26 cellular contexts compared by ENCODE assay signal in genomic region chrX:134524181-134524580, GRCh38.
DNase-seq lines count a peak whose midpoint lies in the region; ATAC-seq, FAIRE-seq and TF ChIP-seq lines count a peak whose summit lies in the region.
"Had no signal": no experiment of that assay in that cellular context is flagged by ENCODE, and none has a peak within 500 bp of the region (broad histone marks: within the 10 kb centered on the region; RNA-seq: fewer than 3 reads in every experiment).

No MANE protein-coding gene starts in this region.

- H3K4me3 ChIP-seq in A549 (no peak overlapping the region), K562 (no peak overlapping the region), ovary (no peak overlapping the region), right lobe of liver (no peak overlapping the region)
- H3K4me3 ChIP-seq: BLaER1, GM12878 had no signal

- no peak overlapping the region for H2AFZ ChIP-seq in K562 (ENCODE audit: low read depth, low read length)

- H3K9ac ChIP-seq in K562 (ENCODE audit: insufficient read depth in 1 of 2, low read depth in 2 of 2, low read length in 2 of 2), result no peak overlapping the region
- H3K9ac ChIP-seq: BLaER1 had no signal

- FAIRE-seq in A549 (lab: Jason Lieb, UNC), result no peak
- FAIRE-seq in K562 (lab: Jason Lieb, UNC), result peak; percentile 37
- peak; percentile 90 for FAIRE-seq in endometrium (lab: Jason Lieb, UNC)
- FAIRE-seq: GM12878, GM12892, GM18507 had no signal

- WGBS in A549 (ENCODE audit: missing lambda C conversion rate), result 97% methylated on average over 6 of the region's 6 CpGs
- WGBS in K562 (ENCODE audit: insufficient coverage, low coverage, missing lambda C conversion rate), result 97% methylated on average over 6 of the region's 6 CpGs
- WGBS in ovary, 3 donors, result 35 to 46% (median 43%) methylated on average over 6 of the region's 6 CpGs
- 88% methylated on average over 6 of the region's 6 CpGs for WGBS in right lobe of liver (ENCODE audit: insufficient coverage, low coverage, low lambda C conversion rate, missing lambda C conversion rate)

- TF ChIP-seq RAD21 in A549 (conservative IDR thresholded peaks at IDR 0.05 in 1 of 2, IDR thresholded peaks at IDR 0.05 in 1 of 2) (no peak), K562 (CRISPR knock-in tag; conservative IDR thresholded peaks at IDR 0.05 in 1 of 2, IDR thresholded peaks at IDR 0.05 in 1 of 2) (no peak)

- ATAC-seq in A549 (no peak), K562 (no peak), right lobe of liver (no peak), GM21526 (IDR thresholded peaks at IDR 0.05; ENCODE audit: low FRiP score, unreplicated experiment) (no peak)
- ATAC-seq: GM12878 had no signal

- POLR2A ChIA-PET in A549 (lab: Yijun Ruan, JAX), result no interaction called here
- POLR2A ChIA-PET in K562 (lab: Yijun Ruan, JAX), result no interaction called here

- H3K9me3 ChIP-seq in A549 (no peaks in the 10 kb centered on the region), K562 (replicated peaks; ENCODE audit: control insufficient read depth, insufficient read depth, low read depth, low read length) (no peaks in the 10 kb centered on the region), ovary (no peaks in the 10 kb centered on the region), right lobe of liver (no peaks in the 10 kb centered on the region)
- H3K9me3 ChIP-seq: BE2C, BLaER1, Caco-2 had no signal

- DNase-seq in A549 (ENCODE audit: low read depth in 1 of 2, low spot score in 1 of 2), result no peak
- no peak for DNase-seq in K562 (ENCODE audit: extremely low read depth in 1 of 4, low spot score in 3 of 4)
- peak in 4 of 5 donors; percentile 42 to 72 (median 47) for DNase-seq in ovary
- no peak for DNase-seq in right lobe of liver
- DNase-seq in NCI-H146 (lab: John Stamatoyannopoulos, UW), result no peak
- DNase-seq: ACHN; BE2C; C1 segment of cervical spinal cord; Caco-2; Calu3; CD4-positive, alpha-beta memory T cell; CD4-positive, CD25-positive, alpha-beta regulatory T cell; DMS 273 treated with DMSO at 0.1 percent for 48 hours; DMS153; DMS53; DMS79; DND-41; EL; GDM1 had no signal

- H3K27me3 ChIP-seq in K562 (ENCODE audit: control insufficient read depth in 2 of 2, insufficient read depth in 2 of 2, low read length in 2 of 2) (no peaks in the 10 kb centered on the region), ovary (no peaks in the 10 kb centered on the region), right lobe of liver (no peaks in the 10 kb centered on the region)
- H3K27me3 ChIP-seq: BE2C had no signal

- H3K27ac ChIP-seq in A549, result peak overlapping the region; percentile 11 to 56; a peak in 3 of 6 replicates
- H3K27ac ChIP-seq in K562 (ENCODE audit: extremely low read depth, low read depth, low read length), result no peak overlapping the region
- no peak overlapping the region for H3K27ac ChIP-seq in ovary
- H3K27ac ChIP-seq in right lobe of liver, result no peak overlapping the region
- H3K27ac ChIP-seq: 22Rv1, BLaER1 had no signal

- H3K4me2 ChIP-seq in A549 (no peak overlapping the region), K562 (ENCODE audit: insufficient read depth, low read length) (no peak overlapping the region)
- H3K4me2 ChIP-seq: BLaER1 had no signal

- TF ChIP-seq CTCF in A549 (IDR thresholded peaks at IDR 0.05), result no peak
- no peak for TF ChIP-seq CTCF in K562 (IDR thresholded peaks at IDR 0.05 in 2 of 3, conservative IDR thresholded peaks at IDR 0.05 in 1 of 3; ENCODE audit: insufficient read depth in 2 of 3, low read depth in 1 of 3, low read length in 3 of 3)
- no peak for TF ChIP-seq CTCF in ovary (IDR thresholded peaks at IDR 0.05)
- TF ChIP-seq CTCF in right lobe of liver (IDR thresholded peaks at IDR 0.05), result no peak

- in situ Hi-C loops in K562 (cut with MboI), result no loop called here

- no peaks in the 10 kb centered on the region for H3K36me3 ChIP-seq in K562 (ENCODE audit: control insufficient read depth, insufficient read depth, low read length)
- no peaks in the 10 kb centered on the region for H3K36me3 ChIP-seq in ovary
- no peaks in the 10 kb centered on the region for H3K36me3 ChIP-seq in right lobe of liver
- H3K36me3 ChIP-seq: BE2C, BLaER1 had no signal

- TF ChIP-seq EP300 in A549 (IDR thresholded peaks at IDR 0.05), result no peak
- no peak for TF ChIP-seq EP300 in K562 (IDR thresholded peaks at IDR 0.05; ENCODE audit: low read length)
- TF ChIP-seq EP300 in ovary (IDR thresholded peaks at IDR 0.05), result no peak

- peaks cover 24% of the 10 kb centered on the region for H3K4me1 ChIP-seq in A549
- no peaks in the 10 kb centered on the region for H3K4me1 ChIP-seq in K562 (replicated peaks in 1 of 2; ENCODE audit: control insufficient read depth in 2 of 2, insufficient read depth in 2 of 2, low read length in 2 of 2)
- H3K4me1 ChIP-seq in ovary (ENCODE audit: insufficient read depth), result peaks cover 4% of the 10 kb centered on the region
- no peaks in the 10 kb centered on the region for H3K4me1 ChIP-seq in right lobe of liver
- H3K4me1 ChIP-seq: BE2C, Caco-2 had no signal

- TF ChIP-seq POLR2A in A549 (IDR thresholded peaks at IDR 0.05; ENCODE audit: low read length) (no peak), K562 (conservative IDR thresholded peaks at IDR 0.05) (no peak), ovary (IDR thresholded peaks at IDR 0.05) (no peak), right lobe of liver (IDR thresholded peaks at IDR 0.05) (no peak)

- H4K20me1 ChIP-seq in K562 (replicated peaks; ENCODE audit: control insufficient read depth, insufficient read depth, low read length), result no peaks in the 10 kb centered on the region

- H3K79me2 ChIP-seq in K562 (ENCODE audit: control insufficient read depth, insufficient read depth, low read length), result no peaks in the 10 kb centered on the region

- intact Hi-C loops in K562 (cut with micrococcal nuclease), result loop anchor here (5.0 kb wide), 1 partner anchor 98 kb away; no protein-coding TSS in a partner anchor
- intact Hi-C loops in ovary (cut with DNase I), result no loop called here
- intact Hi-C loops in right lobe of liver (cut with DNase I), result no loop called here

- no TSS peak for BruUV-seq in K562 (replicated peaks; lab: Mats Ljungman, UMichigan)

- CTCF ChIA-PET in A549 (lab: Yijun Ruan, JAX), result interaction anchor here (6.0 kb wide), 1 partner anchor 228 kb away, joined by 77 read pairs; no protein-coding TSS in a partner anchor
- CTCF ChIA-PET in K562 (lab: Yijun Ruan, JAX; ENCODE audit: low intra/inter-chr PET ratio), result interaction anchor here (0.7 kb wide), 1 partner anchor 233 kb away, joined by 4 read pairs; no protein-coding TSS in a partner anchor

- no peaks in the 10 kb centered on the region for H3K9me1 ChIP-seq in K562 (ENCODE audit: control insufficient read depth, insufficient read depth, low read length)

TF ChIP-seq in A549, 52 proteins besides CTCF, POLR2A, EP300 and RAD21 (continues in another document):
- TF ChIP-seq CEBPB (IDR thresholded peaks at IDR 0.05) (no peak), MAZ (IDR thresholded peaks at IDR 0.05; ENCODE audit: borderline replicate concordance, low read depth, low read length) (no peak), KDM1A (IDR thresholded peaks at IDR 0.05; ENCODE audit: low read depth) (no peak), HOXA7 (CRISPR knock-in tag; IDR thresholded peaks at IDR 0.05) (no peak), ELK1 (IDR thresholded peaks at IDR 0.05; ENCODE audit: low read depth, low read length) (no peak), ZFP36 (IDR thresholded peaks at IDR 0.05; ENCODE audit: borderline replicate concordance, partially characterized antibody) (no peak), MYC (IDR thresholded peaks at IDR 0.05; ENCODE audit: borderline replicate concordance, low read length) (no peak), CBX8 (IDR thresholded peaks at IDR 0.05) (no peak), HEYL (CRISPR knock-in tag; IDR thresholded peaks at IDR 0.05) (no peak), RARB (CRISPR knock-in tag; IDR thresholded peaks at IDR 0.05) (no peak), MAX (IDR thresholded peaks at IDR 0.05) (no peak)

TF ChIP-seq in K562, 482 proteins besides CTCF, POLR2A, EP300 and RAD21 (continues in another document):
- TF ChIP-seq GMEB1 (CRISPR knock-in tag; IDR thresholded peaks at IDR 0.05) (no peak), NR1H2 (CRISPR knock-in tag; IDR thresholded peaks at IDR 0.05) (no peak), SLC30A9 (CRISPR knock-in tag; IDR thresholded peaks at IDR 0.05) (no peak), FIP1L1 (IDR thresholded peaks at IDR 0.05; ENCODE audit: low read depth, low read length, poor library complexity, severe bottlenecking) (no peak), MBD1 (CRISPR knock-in tag; IDR thresholded peaks at IDR 0.05) (no peak), ZNF695 (CRISPR knock-in tag; IDR thresholded peaks at IDR 0.05) (no peak), NBN (IDR thresholded peaks at IDR 0.05; ENCODE audit: low read depth) (no peak)

Comparison
In these comparisons a context has a peak if more than half of its experiments do, and no peak if none do; other contexts are left out.
1. DNase-seq: peak in ovary (4 of 5); none in A549 (0 of 2), K562 (0 of 4), right lobe of liver (0 of 3) and NCI-H146 (single experiment).
2. H3K27ac ChIP-seq: peak in A549 (2 of 2); none in K562 (single experiment), ovary (0 of 2) and right lobe of liver (0 of 3).